ENCODE assay signal across 1 cellular context in genomic region chr2:215003001-215003400, GRCh38.
TF ChIP-seq lines count a peak whose summit lies in the region.

No MANE protein-coding gene starts in this region.

TF ChIP-seq in GM23338, 12 proteins besides CTCF, POLR2A, EP300 and RAD21 (continued from another document):
- TF ChIP-seq ETS1 (IDR thresholded peaks at IDR 0.05) (no peak), ZNF114 (CRISPR knock-in tag; IDR thresholded peaks at IDR 0.05) (no peak), REST (IDR thresholded peaks at IDR 0.05; ENCODE audit: unreplicated experiment) (no peak)
